ENCODE assay signal across 1 cellular context in the genomic region with DNA sequence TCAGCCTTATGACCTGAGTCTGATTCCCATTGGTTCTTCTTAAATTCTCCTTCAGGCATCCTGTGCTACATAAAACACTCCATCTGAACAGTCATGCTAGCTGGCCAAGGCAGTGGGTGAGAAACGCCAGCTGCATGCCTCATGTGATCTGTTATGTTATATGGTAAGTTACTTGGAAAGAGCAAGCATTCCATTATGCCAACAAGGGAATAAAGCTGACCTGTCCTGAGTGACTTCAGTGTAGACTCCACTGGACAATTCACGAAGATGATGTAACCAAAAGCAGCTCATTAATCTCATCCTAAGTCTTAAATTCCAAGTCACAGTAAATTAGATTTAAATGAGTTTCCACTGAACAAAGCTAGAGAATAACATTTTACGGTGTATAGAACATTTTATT.
TF ChIP-seq lines count a peak whose summit lies in the region.

No MANE protein-coding gene starts in this region.

TF ChIP-seq in SK-N-SH, 30 proteins besides CTCF, POLR2A, EP300 and RAD21 (continued from another document):
- TF ChIP-seq EZH2phosphoT487 (IDR thresholded peaks at IDR 0.05; ENCODE audit: borderline replicate concordance, low read depth) (no peak), CHD2 (IDR thresholded peaks at IDR 0.05; ENCODE audit: low read length, partially characterized antibody) (no peak), GATA2 (CRISPR knock-in tag; IDR thresholded peaks at IDR 0.05) (no peak), TCF12 (IDR thresholded peaks at IDR 0.05) (peak; percentile 78), TAF1 (IDR thresholded peaks at IDR 0.05; ENCODE audit: borderline replicate concordance, low read depth, low read length) (no peak), RCOR1 (IDR thresholded peaks at IDR 0.05; ENCODE audit: low read length) (no peak), MXI1 (IDR thresholded peaks at IDR 0.05; ENCODE audit: low read depth, low read length) (no peak), FOXM1 (IDR thresholded peaks at IDR 0.05; ENCODE audit: low read depth) (no peak), POLR2AphosphoS5 (IDR thresholded peaks at IDR 0.05; ENCODE audit: low read depth, low read length) (no peak), FOSL2 (IDR thresholded peaks at IDR 0.05; ENCODE audit: borderline replicate concordance, low read depth) (peak; percentile 3; the same call in 1 of the 2 replicates)
- TF ChIP-seq, protein P1, sequence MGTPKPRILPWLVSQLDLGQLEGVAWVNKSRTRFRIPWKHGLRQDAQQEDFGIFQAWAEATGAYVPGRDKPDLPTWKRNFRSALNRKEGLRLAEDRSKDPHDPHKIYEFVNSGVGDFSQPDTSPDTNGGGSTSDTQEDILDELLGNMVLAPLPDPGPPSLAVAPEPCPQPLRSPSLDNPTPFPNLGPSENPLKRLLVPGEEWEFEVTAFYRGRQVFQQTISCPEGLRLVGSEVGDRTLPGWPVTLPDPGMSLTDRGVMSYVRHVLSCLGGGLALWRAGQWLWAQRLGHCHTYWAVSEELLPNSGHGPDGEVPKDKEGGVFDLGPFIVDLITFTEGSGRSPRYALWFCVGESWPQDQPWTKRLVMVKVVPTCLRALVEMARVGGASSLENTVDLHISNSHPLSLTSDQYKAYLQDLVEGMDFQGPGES (IDR thresholded peaks at IDR 0.05; ENCODE audit: low read depth, low read length): no peak
- TF ChIP-seq, protein P2, sequence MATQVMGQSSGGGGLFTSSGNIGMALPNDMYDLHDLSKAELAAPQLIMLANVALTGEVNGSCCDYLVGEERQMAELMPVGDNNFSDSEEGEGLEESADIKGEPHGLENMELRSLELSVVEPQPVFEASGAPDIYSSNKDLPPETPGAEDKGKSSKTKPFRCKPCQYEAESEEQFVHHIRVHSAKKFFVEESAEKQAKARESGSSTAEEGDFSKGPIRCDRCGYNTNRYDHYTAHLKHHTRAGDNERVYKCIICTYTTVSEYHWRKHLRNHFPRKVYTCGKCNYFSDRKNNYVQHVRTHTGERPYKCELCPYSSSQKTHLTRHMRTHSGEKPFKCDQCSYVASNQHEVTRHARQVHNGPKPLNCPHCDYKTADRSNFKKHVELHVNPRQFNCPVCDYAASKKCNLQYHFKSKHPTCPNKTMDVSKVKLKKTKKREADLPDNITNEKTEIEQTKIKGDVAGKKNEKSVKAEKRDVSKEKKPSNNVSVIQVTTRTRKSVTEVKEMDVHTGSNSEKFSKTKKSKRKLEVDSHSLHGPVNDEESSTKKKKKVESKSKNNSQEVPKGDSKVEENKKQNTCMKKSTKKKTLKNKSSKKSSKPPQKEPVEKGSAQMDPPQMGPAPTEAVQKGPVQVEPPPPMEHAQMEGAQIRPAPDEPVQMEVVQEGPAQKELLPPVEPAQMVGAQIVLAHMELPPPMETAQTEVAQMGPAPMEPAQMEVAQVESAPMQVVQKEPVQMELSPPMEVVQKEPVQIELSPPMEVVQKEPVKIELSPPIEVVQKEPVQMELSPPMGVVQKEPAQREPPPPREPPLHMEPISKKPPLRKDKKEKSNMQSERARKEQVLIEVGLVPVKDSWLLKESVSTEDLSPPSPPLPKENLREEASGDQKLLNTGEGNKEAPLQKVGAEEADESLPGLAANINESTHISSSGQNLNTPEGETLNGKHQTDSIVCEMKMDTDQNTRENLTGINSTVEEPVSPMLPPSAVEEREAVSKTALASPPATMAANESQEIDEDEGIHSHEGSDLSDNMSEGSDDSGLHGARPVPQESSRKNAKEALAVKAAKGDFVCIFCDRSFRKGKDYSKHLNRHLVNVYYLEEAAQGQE (IDR thresholded peaks at IDR 0.05; ENCODE audit: low read depth, low read length): no peak
- TF ChIP-seq, protein P3, sequence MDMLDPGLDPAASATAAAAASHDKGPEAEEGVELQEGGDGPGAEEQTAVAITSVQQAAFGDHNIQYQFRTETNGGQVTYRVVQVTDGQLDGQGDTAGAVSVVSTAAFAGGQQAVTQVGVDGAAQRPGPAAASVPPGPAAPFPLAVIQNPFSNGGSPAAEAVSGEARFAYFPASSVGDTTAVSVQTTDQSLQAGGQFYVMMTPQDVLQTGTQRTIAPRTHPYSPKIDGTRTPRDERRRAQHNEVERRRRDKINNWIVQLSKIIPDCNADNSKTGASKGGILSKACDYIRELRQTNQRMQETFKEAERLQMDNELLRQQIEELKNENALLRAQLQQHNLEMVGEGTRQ (IDR thresholded peaks at IDR 0.05; ENCODE audit: borderline replicate concordance, low read depth, low read length): no peak
